11 cellular contexts compared by ENCODE assay signal in the genomic region with DNA sequence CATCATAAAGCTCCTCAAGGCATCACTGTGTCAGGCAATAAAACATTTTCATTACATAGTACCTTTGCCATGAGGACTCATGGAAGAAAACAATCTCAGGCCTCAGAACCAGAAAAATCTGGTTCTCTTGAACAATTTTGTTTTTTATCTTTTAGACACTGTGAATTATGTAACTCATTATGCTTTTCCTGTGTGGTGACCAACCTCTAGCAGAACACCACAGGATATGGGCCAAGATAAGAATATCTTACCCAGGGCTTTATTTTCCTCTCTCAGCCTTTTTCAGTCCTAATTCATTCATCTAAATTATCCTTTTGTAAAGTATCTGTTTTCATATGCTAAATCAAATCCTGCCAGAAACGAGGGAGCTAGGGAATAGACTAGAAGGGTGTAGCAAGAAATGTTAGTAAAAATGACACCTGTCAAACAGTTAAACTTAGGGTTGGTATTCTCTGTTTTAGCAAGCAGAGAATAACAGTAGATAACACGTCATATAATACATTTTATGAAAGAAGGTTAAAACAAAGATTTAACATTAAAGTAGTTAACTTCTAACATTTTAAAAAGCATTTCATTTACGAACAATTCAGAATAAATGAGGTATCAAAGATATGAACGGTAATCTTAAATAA.
DNase-seq lines count a peak whose midpoint lies in the region; ATAC-seq lines count a peak whose summit lies in the region.
"Had no signal": no experiment of that assay in that cellular context is flagged by ENCODE, and none has a peak within 500 bp of the region (broad histone marks: within the 10 kb centered on the region; RNA-seq: fewer than 3 reads in every experiment).

No MANE protein-coding gene starts in this region.

- H3K27me3 Mint-ChIP-seq in stimulated activated naive CD8-positive, alpha-beta T cell treated with anti-CD3 and anti-CD28 coated beads, Interleukin-15, Interleukin-2, amounts not matched to agents 100 ng/mL and 50 ng/mL, for 24 hours: no peaks in the 10 kb centered on the region
- no peaks in the 10 kb centered on the region for H3K27me3 Mint-ChIP-seq in activated CD8-positive, alpha-beta T cell treated with anti-CD3 and anti-CD28 coated beads, Interleukin-2, amount 10 ng/mL, durations not matched to agents 7 days and 5 days (ENCODE audit: low read depth)
- H3K27me3 Mint-ChIP-seq: dendritic cell treated with granulocyte-macrophage colony-stimulating factor and Interleukin-4, amounts not matched to agents 40 ng/mL and 50 ng/mL, for 4 days had no signal

- CTCF ChIA-PET in activated CD8-positive, alpha-beta T cell treated with anti-CD3 and anti-CD28 coated beads, Interleukin-2, amount 10 ng/mL, durations not matched to agents 7 days and 5 days (lab: Charles Lee): interaction anchor here (0.6 to 2.2 kb wide), 5 partner anchors 12 to 98 kb away, joined by 3 to 10 read pairs (median 3); no protein-coding TSS in a partner anchor

- ATAC-seq in stimulated activated naive CD8-positive, alpha-beta T cell treated with anti-CD3 and anti-CD28 coated beads, Interleukin-15, Interleukin-2, amounts not matched to agents 100 U/mL and 50 U/mL, for 24 hours: no peak
- peak; percentile 73 for ATAC-seq in activated CD8-positive, alpha-beta T cell treated with anti-CD3 and anti-CD28 coated beads, Interleukin-2, amount 10 ng/mL, durations not matched to agents 7 days and 5 days
- ATAC-seq: GM23338 had no signal

- peaks cover 16% of the 10 kb centered on the region for H3K36me3 Mint-ChIP-seq in stimulated activated naive CD8-positive, alpha-beta T cell treated with anti-CD3 and anti-CD28 coated beads, Interleukin-15, Interleukin-2, amounts not matched to agents 100 ng/mL and 50 ng/mL, for 24 hours (ENCODE audit: low read depth)
- peaks cover 18% of the 10 kb centered on the region for H3K36me3 Mint-ChIP-seq in activated CD8-positive, alpha-beta T cell treated with anti-CD3 and anti-CD28 coated beads, Interleukin-2, amount 10 ng/mL, durations not matched to agents 7 days and 5 days (ENCODE audit: low read depth)

- no peak for DNase-seq in stimulated activated naive CD8-positive, alpha-beta T cell treated with anti-CD3 and anti-CD28 coated beads, Interleukin-15, Interleukin-2, amounts not matched to agents 100 U/mL and 50 U/mL, for 24 hours
- peak; percentile 47 for DNase-seq in activated CD8-positive, alpha-beta T cell treated with anti-CD3 and anti-CD28 coated beads, Interleukin-2, amount 10 ng/mL, durations not matched to agents 7 days and 5 days
- peak; percentile 29 for DNase-seq in inferior parietal cortex (ENCODE audit: extremely low spot score)
- DNase-seq in KG1 (lab: John Stamatoyannopoulos, UW): no peak
- DNase-seq in OCI-M2 (lab: John Stamatoyannopoulos, UW; ENCODE audit: unreplicated experiment): no peak
- no peak for DNase-seq in NCI-H2029 treated with DMSO at 0.1 percent for 48 hours (lab: John Stamatoyannopoulos, UW)
- no peak for DNase-seq in head of caudate nucleus
- DNase-seq: T1000 had no signal

- POLR2A ChIA-PET in activated CD8-positive, alpha-beta T cell treated with anti-CD3 and anti-CD28 coated beads, Interleukin-2, amount 10 ng/mL, durations not matched to agents 7 days and 5 days (lab: Charles Lee): interaction anchor here (0.5 kb wide), 2 partner anchors 52 to 376 kb away, joined by 3 read pairs; no protein-coding TSS in a partner anchor

- H3K4me1 Mint-ChIP-seq in stimulated activated naive CD8-positive, alpha-beta T cell treated with anti-CD3 and anti-CD28 coated beads, Interleukin-15, Interleukin-2, amounts not matched to agents 100 ng/mL and 50 ng/mL, for 24 hours (ENCODE audit: low read depth): peaks cover 23% of the 10 kb centered on the region
- peaks cover 25% of the 10 kb centered on the region for H3K4me1 Mint-ChIP-seq in activated CD8-positive, alpha-beta T cell treated with anti-CD3 and anti-CD28 coated beads, Interleukin-2, amount 10 ng/mL, durations not matched to agents 7 days and 5 days (ENCODE audit: low read depth)

- H3K4me3 Mint-ChIP-seq in stimulated activated naive CD8-positive, alpha-beta T cell treated with anti-CD3 and anti-CD28 coated beads, Interleukin-15, Interleukin-2, amounts not matched to agents 100 ng/mL and 50 ng/mL, for 24 hours: no peak overlapping the region
- H3K4me3 Mint-ChIP-seq in activated CD8-positive, alpha-beta T cell treated with anti-CD3 and anti-CD28 coated beads, Interleukin-2, amount 10 ng/mL, durations not matched to agents 7 days and 5 days: peak overlapping the region; percentile 6
- H3K4me3 Mint-ChIP-seq: dendritic cell treated with granulocyte-macrophage colony-stimulating factor and Interleukin-4, amounts not matched to agents 40 ng/mL and 50 ng/mL, for 4 days; GM23338 had no signal

- H3K27ac Mint-ChIP-seq in stimulated activated naive CD8-positive, alpha-beta T cell treated with anti-CD3 and anti-CD28 coated beads, Interleukin-15, Interleukin-2, amounts not matched to agents 100 ng/mL and 50 ng/mL, for 24 hours: peak overlapping the region; percentile 0
- peak overlapping the region; percentile 88 for H3K27ac Mint-ChIP-seq in activated CD8-positive, alpha-beta T cell treated with anti-CD3 and anti-CD28 coated beads, Interleukin-2, amount 10 ng/mL, durations not matched to agents 7 days and 5 days
- H3K27ac Mint-ChIP-seq: dendritic cell treated with granulocyte-macrophage colony-stimulating factor and Interleukin-4, amounts not matched to agents 40 ng/mL and 50 ng/mL, for 4 days; GM23338 had no signal

- intact Hi-C loops in head of caudate nucleus (cut with DNase I): no loop called here

- no peaks in the 10 kb centered on the region for H3K9me3 Mint-ChIP-seq in stimulated activated naive CD8-positive, alpha-beta T cell treated with anti-CD3 and anti-CD28 coated beads, Interleukin-15, Interleukin-2, amounts not matched to agents 100 ng/mL and 50 ng/mL, for 24 hours
- no peaks in the 10 kb centered on the region for H3K9me3 Mint-ChIP-seq in activated CD8-positive, alpha-beta T cell treated with anti-CD3 and anti-CD28 coated beads, Interleukin-2, amount 10 ng/mL, durations not matched to agents 7 days and 5 days (ENCODE audit: insufficient read depth)
- H3K9me3 Mint-ChIP-seq: dendritic cell treated with granulocyte-macrophage colony-stimulating factor and Interleukin-4, amounts not matched to agents 40 ng/mL and 50 ng/mL, for 4 days; GM23338 had no signal

Comparison
In these comparisons a context has a peak if more than half of its experiments do, and no peak if none do; other contexts are left out.
1. DNase-seq: peak in activated CD8-positive, alpha-beta T cell treated with anti-CD3 and anti-CD28 coated beads, Interleukin-2, amount 10 ng/mL, durations not matched to agents 7 days and 5 days (single experiment) and inferior parietal cortex (single experiment); none in stimulated activated naive CD8-positive, alpha-beta T cell treated with anti-CD3 and anti-CD28 coated beads, Interleukin-15, Interleukin-2, amounts not matched to agents 100 U/mL and 50 U/mL, for 24 hours (single experiment), KG1 (single experiment), OCI-M2 (single experiment), NCI-H2029 treated with DMSO at 0.1 percent for 48 hours (single experiment) and head of caudate nucleus (0 of 42).